In genomic region chr19:38263696-38264485, GRCh38 we compare ENCODE assay signal across 1 cellular context.
TF ChIP-seq lines count a peak whose summit lies in the region.

No MANE protein-coding gene starts in this region.

TF ChIP-seq in IMR-90, 13 proteins besides CTCF, POLR2A, EP300 and RAD21 (continued from another document):
- no peak for TF ChIP-seq USF2 (IDR thresholded peaks at IDR 0.05; ENCODE audit: low read depth, low read length)
- TF ChIP-seq BHLHE40 (IDR thresholded peaks at IDR 0.05; ENCODE audit: low read depth, low read length), result no peak
